8 cellular contexts compared by ENCODE assay signal in the genomic region with DNA sequence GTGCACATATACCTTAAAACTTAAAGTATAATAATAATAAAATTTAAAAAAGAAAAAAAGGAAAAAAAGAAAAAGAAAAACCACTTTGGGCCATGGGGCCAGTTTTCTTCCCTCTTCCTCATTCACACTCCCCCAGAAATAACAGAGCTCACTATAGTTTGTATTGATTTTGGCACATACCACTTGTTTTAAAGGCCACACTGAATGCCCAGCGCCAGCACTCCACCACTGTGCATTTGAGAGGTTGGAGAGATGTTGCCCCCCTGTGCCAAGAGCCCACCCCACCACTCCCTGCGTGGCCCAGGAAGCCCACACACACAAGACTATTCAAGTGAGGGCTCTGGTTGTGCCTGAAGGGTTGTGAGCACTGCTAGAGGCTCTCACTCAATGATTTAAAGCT.
"Had no signal": no experiment of that assay in that cellular context is flagged by ENCODE, and none has a peak within 500 bp of the region (broad histone marks: within the 10 kb centered on the region; RNA-seq: fewer than 3 reads in every experiment).

No MANE protein-coding gene starts in this region.

- H3K9me3 Mint-ChIP-seq: H9, IgD-negative memory B cell had no signal

- H3K4me3 Mint-ChIP-seq: GM23338, H9, IgD-negative memory B cell had no signal

- H3K27ac Mint-ChIP-seq: GM23338, H9, IgD-negative memory B cell had no signal

- H3K36me3 Mint-ChIP-seq: IgD-negative memory B cell had no signal

- ATAC-seq: GM23338 had no signal

- H2AFZ ChIP-seq: GM23338 had no signal

- H3K4me3 ChIP-seq: GM23338 had no signal

- H3K4me2 ChIP-seq: GM23338 had no signal

- H3K27me3 Mint-ChIP-seq: IgD-negative memory B cell had no signal

- FAIRE-seq: H1, H54, HTR-8/SVneo had no signal

- H3K4me1 Mint-ChIP-seq: GM23338, H9, IgD-negative memory B cell had no signal

- DNase-seq: H9, HCEC 1CT, KBM-7 had no signal
